ENCODE assay signal across 16 cellular contexts in the genomic region with DNA sequence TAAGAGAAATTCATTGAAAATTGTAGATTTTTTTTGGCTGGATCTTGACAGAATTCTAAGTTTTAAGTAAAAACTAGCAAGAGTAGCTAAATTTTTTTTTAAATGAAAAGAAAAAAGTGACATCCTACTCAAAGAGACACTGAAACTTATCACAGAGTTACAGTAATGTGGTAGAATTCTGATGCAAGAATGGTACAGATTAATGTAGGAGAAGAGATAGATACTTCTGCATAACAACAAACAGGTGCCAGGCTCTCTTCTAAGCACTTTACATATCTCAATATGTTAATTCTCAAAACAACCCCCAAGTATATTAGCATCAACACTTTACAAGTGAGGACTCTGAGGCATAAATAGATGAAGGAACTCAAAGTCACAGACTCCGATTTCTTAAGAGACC. TPM values are rescaled to one million over a fixed set of nuclear protein-coding genes. Genes with fewer than 3 reads are reported as not detected.
DNase-seq lines count a peak whose midpoint lies in the region; ATAC-seq lines count a peak whose summit lies in the region.
"Had no signal": no experiment of that assay in that cellular context is flagged by ENCODE, and none has a peak within 500 bp of the region (broad histone marks: within the 10 kb centered on the region; RNA-seq: fewer than 3 reads in every experiment).

No MANE protein-coding gene starts in this region.

- peaks cover 60% of the 10 kb centered on the region for H3K36me3 ChIP-seq in CD8-positive, alpha-beta memory T cell (ENCODE audit: insufficient read depth, low read length)

- H3K27me3 Mint-ChIP-seq in activated T-cell treated with anti-CD3 and anti-CD28 coated beads, Interleukin-2, amount 50 U/mL, for 72 hours (ENCODE audit: low read depth), result no peaks in the 10 kb centered on the region
- no peaks in the 10 kb centered on the region for H3K27me3 Mint-ChIP-seq in activated T-cell treated with anti-CD3 and anti-CD28 coated beads, Interleukin-2, amount 50 U/mL, for 4 hours (ENCODE audit: low read depth)
- H3K27me3 Mint-ChIP-seq in stimulated activated naive CD8-positive, alpha-beta T cell treated with anti-CD3 and anti-CD28 coated beads, Interleukin-15, amount 100 ng/mL, for 72 hours, result no peaks in the 10 kb centered on the region
- no peaks in the 10 kb centered on the region for H3K27me3 Mint-ChIP-seq in activated naive CD8-positive, alpha-beta T cell treated with anti-CD3 and anti-CD28 coated beads for 36 hours
- H3K27me3 Mint-ChIP-seq in CD8-positive, alpha-beta memory T cell, result no peaks in the 10 kb centered on the region
- H3K27me3 Mint-ChIP-seq: B cell had no signal

- peak overlapping the region in 1 of 2 donors; percentile 33 for H3K4me3 Mint-ChIP-seq in activated T-cell treated with anti-CD3 and anti-CD28 coated beads, Interleukin-2, amount 50 U/mL, for 72 hours
- no peak overlapping the region for H3K4me3 Mint-ChIP-seq in activated T-cell treated with anti-CD3 and anti-CD28 coated beads, Interleukin-2, amount 50 U/mL, for 4 hours
- no peak overlapping the region for H3K4me3 Mint-ChIP-seq in stimulated activated naive CD8-positive, alpha-beta T cell treated with anti-CD3 and anti-CD28 coated beads, Interleukin-15, amount 100 ng/mL, for 72 hours
- no peak overlapping the region for H3K4me3 Mint-ChIP-seq in activated naive CD8-positive, alpha-beta T cell treated with anti-CD3 and anti-CD28 coated beads for 36 hours
- H3K4me3 Mint-ChIP-seq in CD8-positive, alpha-beta memory T cell, result no peak overlapping the region
- H3K4me3 Mint-ChIP-seq: B cell, HFFc6 had no signal

- CTCF ChIA-PET in CD8-positive, alpha-beta memory T cell (lab: Charles Lee), result no interaction called here

- no peaks in the 10 kb centered on the region for H3K27me3 ChIP-seq in CD8-positive, alpha-beta memory T cell (ENCODE audit: insufficient read depth, low read length, poor library complexity, severe bottlenecking)
- H3K27me3 ChIP-seq: BLaER1 treated with 17β-estradiol and CSF1 and Interleukin-3, amounts not matched to agents 10 nM and 100 nM had no signal

- DNase-seq in activated T-cell treated with anti-CD3 and anti-CD28 coated beads, Interleukin-2, amount 50 U/mL, for 72 hours, result no peak
- no peak for DNase-seq in activated T-cell treated with anti-CD3 and anti-CD28 coated beads, Interleukin-2, amount 50 U/mL, for 4 hours
- no peak for DNase-seq in stimulated activated naive CD8-positive, alpha-beta T cell treated with anti-CD3 and anti-CD28 coated beads, Interleukin-15, amount 100 ng/mL, for 72 hours
- DNase-seq in stimulated activated naive CD8-positive, alpha-beta T cell treated with anti-CD3 and anti-CD28 coated beads, Interleukin-15, Interleukin-2, amounts not matched to agents 100 U/mL and 50 U/mL, for 24 hours, result no peak
- no peak for DNase-seq in activated naive CD8-positive, alpha-beta T cell treated with anti-CD3 and anti-CD28 coated beads for 36 hours
- DNase-seq in CD8-positive, alpha-beta memory T cell, result no peak
- DNase-seq: Caco-2, DMS153, DMS79, GDM1, GM23248, HFFc6 had no signal

- ATAC-seq in activated T-cell treated with anti-CD3 and anti-CD28 coated beads, Interleukin-2, amount 50 U/mL, for 72 hours (replicated peaks in 1 of 2), result peak; percentile 62 to 65
- no peak for ATAC-seq in activated T-cell treated with anti-CD3 and anti-CD28 coated beads, Interleukin-2, amount 50 U/mL, for 4 hours
- ATAC-seq in stimulated activated naive CD8-positive, alpha-beta T cell treated with anti-CD3 and anti-CD28 coated beads, Interleukin-15, amount 100 ng/mL, for 72 hours, result peak; percentile 65
- no peak for ATAC-seq in stimulated activated naive CD8-positive, alpha-beta T cell treated with anti-CD3 and anti-CD28 coated beads, Interleukin-15, Interleukin-2, amounts not matched to agents 100 U/mL and 50 U/mL, for 24 hours
- ATAC-seq: HCT116 had no signal

- no peak overlapping the region for H3K4me3 ChIP-seq in CD8-positive, alpha-beta memory T cell (ENCODE audit: low read length)
- H3K4me3 ChIP-seq: BLaER1 treated with 17β-estradiol and CSF1 and Interleukin-3, amounts not matched to agents 10 nM and 100 nM; GM23248 had no signal

- H3K9me3 ChIP-seq in CD8-positive, alpha-beta memory T cell (ENCODE audit: low read length), result no peaks in the 10 kb centered on the region
- H3K9me3 ChIP-seq: BLaER1 treated with 17β-estradiol and CSF1 and Interleukin-3, amounts not matched to agents 10 nM and 100 nM; Caco-2 had no signal

- POLR2A ChIA-PET in CD8-positive, alpha-beta memory T cell (lab: Charles Lee), result no interaction called here

- no peaks in the 10 kb centered on the region for H3K4me1 ChIP-seq in CD8-positive, alpha-beta memory T cell (ENCODE audit: insufficient read depth, low read length)
- H3K4me1 ChIP-seq: BLaER1 treated with 17β-estradiol and CSF1 and Interleukin-3, amounts not matched to agents 10 nM and 100 nM; Caco-2 had no signal

- H3K9me3 Mint-ChIP-seq in activated T-cell treated with anti-CD3 and anti-CD28 coated beads, Interleukin-2, amount 50 U/mL, for 72 hours, result no peaks in the 10 kb centered on the region
- no peaks in the 10 kb centered on the region for H3K9me3 Mint-ChIP-seq in activated T-cell treated with anti-CD3 and anti-CD28 coated beads, Interleukin-2, amount 50 U/mL, for 4 hours
- H3K9me3 Mint-ChIP-seq in stimulated activated naive CD8-positive, alpha-beta T cell treated with anti-CD3 and anti-CD28 coated beads, Interleukin-15, amount 100 ng/mL, for 72 hours, result no peaks in the 10 kb centered on the region
- H3K9me3 Mint-ChIP-seq in activated naive CD8-positive, alpha-beta T cell treated with anti-CD3 and anti-CD28 coated beads for 36 hours, result no peaks in the 10 kb centered on the region
- no peaks in the 10 kb centered on the region for H3K9me3 Mint-ChIP-seq in CD8-positive, alpha-beta memory T cell
- H3K9me3 Mint-ChIP-seq: HFFc6 had no signal

- peaks cover 15% of the 10 kb centered on the region for H3K4me1 Mint-ChIP-seq in activated T-cell treated with anti-CD3 and anti-CD28 coated beads, Interleukin-2, amount 50 U/mL, for 72 hours (ENCODE audit: low read depth)
- peaks cover 1% of the 10 kb centered on the region for H3K4me1 Mint-ChIP-seq in activated T-cell treated with anti-CD3 and anti-CD28 coated beads, Interleukin-2, amount 50 U/mL, for 4 hours (ENCODE audit: low read depth)
- peaks cover 21% of the 10 kb centered on the region for H3K4me1 Mint-ChIP-seq in stimulated activated naive CD8-positive, alpha-beta T cell treated with anti-CD3 and anti-CD28 coated beads, Interleukin-15, amount 100 ng/mL, for 72 hours
- H3K4me1 Mint-ChIP-seq in activated naive CD8-positive, alpha-beta T cell treated with anti-CD3 and anti-CD28 coated beads for 36 hours, result peaks cover 2% of the 10 kb centered on the region
- peaks cover 0 to 6% (median 4%) of the 10 kb centered on the region in 3 donors for H3K4me1 Mint-ChIP-seq in CD8-positive, alpha-beta memory T cell
- H3K4me1 Mint-ChIP-seq: B cell had no signal

- H3K27ac Mint-ChIP-seq in activated T-cell treated with anti-CD3 and anti-CD28 coated beads, Interleukin-2, amount 50 U/mL, for 72 hours, result peak overlapping the region; percentile 90
- H3K27ac Mint-ChIP-seq in stimulated activated naive CD8-positive, alpha-beta T cell treated with anti-CD3 and anti-CD28 coated beads, Interleukin-15, amount 100 ng/mL, for 72 hours, result peak overlapping the region; percentile 48 to 54
- H3K27ac Mint-ChIP-seq in activated naive CD8-positive, alpha-beta T cell treated with anti-CD3 and anti-CD28 coated beads for 36 hours, result peak overlapping the region; percentile 26
- peak overlapping the region in 2 of 8 donors; percentile 17 to 20 for H3K27ac Mint-ChIP-seq in CD8-positive, alpha-beta memory T cell
- H3K27ac Mint-ChIP-seq: B cell, HFFc6 had no signal

- peaks cover 8 to 41% of the 10 kb centered on the region in 2 donors for H3K36me3 Mint-ChIP-seq in activated T-cell treated with anti-CD3 and anti-CD28 coated beads, Interleukin-2, amount 50 U/mL, for 72 hours (ENCODE audit: insufficient read depth in 2 of 2)
- H3K36me3 Mint-ChIP-seq in activated T-cell treated with anti-CD3 and anti-CD28 coated beads, Interleukin-2, amount 50 U/mL, for 4 hours (ENCODE audit: insufficient read depth), result peaks cover 40% of the 10 kb centered on the region
- peaks cover 25% of the 10 kb centered on the region for H3K36me3 Mint-ChIP-seq in activated naive CD8-positive, alpha-beta T cell treated with anti-CD3 and anti-CD28 coated beads for 36 hours
- H3K36me3 Mint-ChIP-seq in CD8-positive, alpha-beta memory T cell, result peaks cover 16 to 88% (median 32%) of the 10 kb centered on the region in 3 donors

- no peak overlapping the region for H3K27ac ChIP-seq in CD8-positive, alpha-beta memory T cell (ENCODE audit: low read depth, low read length)
- H3K27ac ChIP-seq: BLaER1 treated with 17β-estradiol and CSF1 and Interleukin-3, amounts not matched to agents 10 nM and 100 nM; GM23248; HL-60 had no signal

RNA-seq across cellular contexts. Expression of a gene that starts 28.1 kb away (rescaled TPM):
- 10 to 100 TPM; 65.5 to 68.7 TPM for total RNA-seq in activated T-cell treated with anti-CD3 and anti-CD28 coated beads, Interleukin-2, amount 50 U/mL, for 72 hours
- 10 to 100 TPM; 25.6 to 28.0 (median 27.8) TPM for total RNA-seq in activated T-cell treated with anti-CD3 and anti-CD28 coated beads, Interleukin-2, amount 50 U/mL, for 4 hours
- 10 to 100 TPM; 36.9 to 43.6 TPM for total RNA-seq in activated naive CD8-positive, alpha-beta T cell treated with anti-CD3 and anti-CD28 coated beads for 36 hours
- 10 to 100 TPM; 40.9 to 49.0 TPM for total RNA-seq in CD8-positive, alpha-beta memory T cell
- polyA plus RNA-seq in CD8-positive, alpha-beta memory T cell, result 92.9 TPM

RNA-seq across cellular contexts. Expression of a gene that starts 57.2 kb away (rescaled TPM):
- 100 to 1,000 TPM; 104 to 122 TPM for total RNA-seq in activated T-cell treated with anti-CD3 and anti-CD28 coated beads, Interleukin-2, amount 50 U/mL, for 72 hours
- total RNA-seq in activated T-cell treated with anti-CD3 and anti-CD28 coated beads, Interleukin-2, amount 50 U/mL, for 4 hours, result 10 to 100 TPM; 40.2 to 45.0 (median 41.2) TPM
- total RNA-seq in activated naive CD8-positive, alpha-beta T cell treated with anti-CD3 and anti-CD28 coated beads for 36 hours, result 10 to 100 TPM; 39.6 to 44.9 TPM
- total RNA-seq in CD8-positive, alpha-beta memory T cell, result 10 to 100 TPM; 59.4 TPM
- polyA plus RNA-seq in CD8-positive, alpha-beta memory T cell, result 80.6 TPM

Comparison
In these comparisons a context has a peak if more than half of its experiments do, and no peak if none do; other contexts are left out.
1. ATAC-seq: peak in activated T-cell treated with anti-CD3 and anti-CD28 coated beads, Interleukin-2, amount 50 U/mL, for 72 hours (2 of 2) and stimulated activated naive CD8-positive, alpha-beta T cell treated with anti-CD3 and anti-CD28 coated beads, Interleukin-15, amount 100 ng/mL, for 72 hours (single experiment); none in activated T-cell treated with anti-CD3 and anti-CD28 coated beads, Interleukin-2, amount 50 U/mL, for 4 hours (0 of 2) and stimulated activated naive CD8-positive, alpha-beta T cell treated with anti-CD3 and anti-CD28 coated beads, Interleukin-15, Interleukin-2, amounts not matched to agents 100 U/mL and 50 U/mL, for 24 hours (single experiment).